Comparison of ENCODE assay signal across 1 cellular context in genomic region chr10:80110986-80111385, GRCh38.
TF ChIP-seq lines count a peak whose summit lies in the region.

No MANE protein-coding gene starts in this region.

TF ChIP-seq in HepG2, 621 proteins besides CTCF, POLR2A, EP300 and RAD21 (continued from another document):
- TF ChIP-seq ZNF512B (CRISPR knock-in tag; IDR thresholded peaks at IDR 0.05; ENCODE audit: borderline replicate concordance) (no peak), ZBTB7B (CRISPR knock-in tag; IDR thresholded peaks at IDR 0.05) (no peak), ELK4 (CRISPR knock-in tag; IDR thresholded peaks at IDR 0.05; ENCODE audit: borderline replicate concordance) (no peak), DNMT3B (CRISPR knock-in tag; conservative IDR thresholded peaks at IDR 0.05) (no peak), SOX6 (IDR thresholded peaks at IDR 0.05) (no peak), SOX6 (CRISPR knock-in tag; IDR thresholded peaks at IDR 0.05) (peak; percentile 36; the same call in 1 of the 2 replicates), CSRNP1 (CRISPR knock-in tag; IDR thresholded peaks at IDR 0.05) (0 out of 2 replicates have a peak, but pooled peaks have one; percentile 2), SYNCRIP (IDR thresholded peaks at IDR 0.05; ENCODE audit: insufficient read depth, low read depth, low read length) (no peak), RARA (CRISPR knock-in tag; IDR thresholded peaks at IDR 0.05) (0 out of 2 replicates have a peak, but pooled peaks have one; percentile 15), ZNF546 (CRISPR knock-in tag; conservative IDR thresholded peaks at IDR 0.05) (no peak), ZNF30 (CRISPR knock-in tag; IDR thresholded peaks at IDR 0.05) (no peak), ZNF850 (CRISPR knock-in tag; conservative IDR thresholded peaks at IDR 0.05) (no peak), ZNF530 (CRISPR knock-in tag; IDR thresholded peaks at IDR 0.05; ENCODE audit: low read depth) (no peak), ZBTB3 (CRISPR knock-in tag; IDR thresholded peaks at IDR 0.05; ENCODE audit: borderline replicate concordance, low read depth) (no peak), MTERF4 (CRISPR knock-in tag; IDR thresholded peaks at IDR 0.05) (no peak), ZNF7 (CRISPR knock-in tag; IDR thresholded peaks at IDR 0.05) (no peak), PITX1 (CRISPR knock-in tag; IDR thresholded peaks at IDR 0.05) (0 out of 2 replicates have a peak, but pooled peaks have one; percentile 4), TEF (CRISPR knock-in tag; IDR thresholded peaks at IDR 0.05) (no peak), ZNF703 (CRISPR knock-in tag; IDR thresholded peaks at IDR 0.05; ENCODE audit: borderline replicate concordance) (no peak), TFAP4 (IDR thresholded peaks at IDR 0.05; ENCODE audit: borderline replicate concordance, low read depth) (0 out of 2 replicates have a peak, but pooled peaks have one; percentile 14), ZNF503 (CRISPR knock-in tag; IDR thresholded peaks at IDR 0.05) (no peak), ZNF501 (CRISPR knock-in tag; IDR thresholded peaks at IDR 0.05) (no peak), SUZ12 (IDR thresholded peaks at IDR 0.05; ENCODE audit: low read depth, low read length) (no peak), GATA4 (IDR thresholded peaks at IDR 0.05; ENCODE audit: borderline replicate concordance, low read depth) (no peak), ZNF556 (CRISPR knock-in tag; IDR thresholded peaks at IDR 0.05; ENCODE audit: borderline replicate concordance) (no peak), ELF1 (CRISPR knock-in tag; IDR thresholded peaks at IDR 0.05) (no peak), NR2F2 (IDR thresholded peaks at IDR 0.05; ENCODE audit: borderline replicate concordance, low read depth) (no peak), TMF1 (CRISPR knock-in tag; IDR thresholded peaks at IDR 0.05; ENCODE audit: low read depth) (no peak), CC2D1A (CRISPR knock-in tag; IDR thresholded peaks at IDR 0.05) (no peak), ZNF567 (CRISPR knock-in tag; IDR thresholded peaks at IDR 0.05; ENCODE audit: borderline replicate concordance) (no peak), DDIT3 (CRISPR knock-in tag; IDR thresholded peaks at IDR 0.05) (no peak), TFE3 (CRISPR knock-in tag; IDR thresholded peaks at IDR 0.05) (no peak), ZNF510 (CRISPR knock-in tag; IDR thresholded peaks at IDR 0.05; ENCODE audit: low read depth) (no peak), PRMT3 (CRISPR knock-in tag; IDR thresholded peaks at IDR 0.05; ENCODE audit: borderline replicate concordance, low read depth) (no peak), PBX3 (CRISPR knock-in tag; IDR thresholded peaks at IDR 0.05; ENCODE audit: borderline replicate concordance) (no peak), ARNT2 (CRISPR knock-in tag; IDR thresholded peaks at IDR 0.05; ENCODE audit: low read depth) (no peak), MAZ (IDR thresholded peaks at IDR 0.05; ENCODE audit: borderline replicate concordance, low read depth, low read length) (no peak), MAZ (CRISPR knock-in tag; IDR thresholded peaks at IDR 0.05; ENCODE audit: low read depth) (no peak), ZNF460 (CRISPR knock-in tag; IDR thresholded peaks at IDR 0.05; ENCODE audit: borderline replicate concordance) (no peak), CHD4 (IDR thresholded peaks at IDR 0.05; ENCODE audit: borderline replicate concordance, low read length) (peak; percentile 60; the same call in 1 of the 2 replicates), ZBTB1 (CRISPR knock-in tag; IDR thresholded peaks at IDR 0.05; ENCODE audit: borderline replicate concordance) (no peak), ZNF251 (CRISPR knock-in tag; IDR thresholded peaks at IDR 0.05) (no peak), MIER3 (CRISPR knock-in tag; IDR thresholded peaks at IDR 0.05; ENCODE audit: borderline replicate concordance) (no peak), ZNF737 (CRISPR knock-in tag; IDR thresholded peaks at IDR 0.05; ENCODE audit: borderline replicate concordance) (no peak), ZNF234 (CRISPR knock-in tag; conservative IDR thresholded peaks at IDR 0.05) (no peak), ZNF256 (CRISPR knock-in tag; conservative IDR thresholded peaks at IDR 0.05) (no peak)
